Comparison of ENCODE assay signal across 15 cellular contexts in the genomic region with DNA sequence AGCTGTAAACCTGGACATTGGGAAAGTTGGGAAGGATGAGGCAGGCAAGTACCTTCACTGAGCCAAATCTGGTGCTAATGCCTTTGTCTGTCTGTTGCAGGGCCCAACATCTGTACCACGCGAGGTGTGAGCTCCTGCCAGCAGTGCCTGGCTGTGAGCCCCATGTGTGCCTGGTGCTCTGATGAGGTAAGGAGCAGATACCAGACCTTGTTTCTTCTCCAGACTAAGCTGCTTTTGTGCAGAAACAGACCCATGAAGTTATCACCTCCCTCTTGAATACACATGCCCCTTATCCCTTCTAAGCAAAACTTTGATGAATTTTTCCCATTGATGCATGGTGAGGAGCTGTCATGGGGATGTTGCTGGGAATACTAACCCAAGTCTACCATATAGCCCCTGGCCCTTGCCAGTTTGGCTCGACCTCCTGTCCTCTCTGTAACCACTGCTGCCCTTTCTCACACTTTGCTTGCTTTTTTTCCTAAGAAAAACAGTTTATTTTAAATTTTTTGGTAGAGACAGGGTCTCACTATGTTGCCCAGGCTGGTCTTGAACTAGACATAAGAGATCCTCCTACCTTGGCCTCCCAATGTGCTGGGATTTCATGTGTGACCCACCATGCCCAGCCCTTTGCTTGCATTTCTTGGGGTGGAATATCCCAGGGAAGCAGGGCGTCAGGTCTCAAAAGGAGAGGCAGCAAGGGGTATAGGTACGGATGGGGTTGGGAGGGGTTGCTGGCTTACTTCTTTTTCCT. TPM values are rescaled to one million over a fixed set of nuclear protein-coding genes. Genes with fewer than 3 reads are reported as not detected.
DNase-seq lines count a peak whose midpoint lies in the region; ATAC-seq and TF ChIP-seq lines count a peak whose summit lies in the region.
"Had no signal": no experiment of that assay in that cellular context is flagged by ENCODE, and none has a peak within 500 bp of the region (broad histone marks: within the 10 kb centered on the region; RNA-seq: fewer than 3 reads in every experiment).

No MANE protein-coding gene starts in this region.

- H2AFZ ChIP-seq in osteoblast (ENCODE audit: low read length), result no peak overlapping the region

- no peak overlapping the region for H3K4me2 ChIP-seq in osteoblast (ENCODE audit: insufficient read depth, low read length)

- H3K36me3 ChIP-seq in Peyer's patch, result no peaks in the 10 kb centered on the region
- no peaks in the 10 kb centered on the region for H3K36me3 ChIP-seq in esophagus (ENCODE audit: control insufficient read depth in 2 of 2, insufficient read depth in 2 of 2, low read length in 1 of 2)
- no peaks in the 10 kb centered on the region for H3K36me3 ChIP-seq in osteoblast (ENCODE audit: insufficient read depth, low read length)
- no peaks in the 10 kb centered on the region for H3K36me3 ChIP-seq in urinary bladder (ENCODE audit: insufficient read depth)
- no peaks in the 10 kb centered on the region for H3K36me3 ChIP-seq in MG63

- TF ChIP-seq CTCF in Peyer's patch (IDR thresholded peaks at IDR 0.05), result no peak
- TF ChIP-seq CTCF in osteoblast (IDR thresholded peaks at IDR 0.05; ENCODE audit: extremely low read depth, low read depth, low read length), result no peak

- no peak for ATAC-seq in GM21619 (IDR thresholded peaks at IDR 0.05; ENCODE audit: unreplicated experiment)
- no peak for ATAC-seq in GM19467 (IDR thresholded peaks at IDR 0.05; ENCODE audit: unreplicated experiment)

- H4K20me1 ChIP-seq in osteoblast (ENCODE audit: insufficient read depth, low read length), result no peaks in the 10 kb centered on the region

- H3K4me3 ChIP-seq in Peyer's patch (no peak overlapping the region), esophagus (ENCODE audit: low read depth in 1 of 2, low read length in 2 of 2) (no peak overlapping the region), osteoblast (ENCODE audit: insufficient read depth, low read length) (no peak overlapping the region), urinary bladder (ENCODE audit: low read depth, low read length) (no peak overlapping the region), MG63 (no peak overlapping the region)

- no peaks in the 10 kb centered on the region for H3K9me3 ChIP-seq in Peyer's patch
- H3K9me3 ChIP-seq in esophagus (ENCODE audit: control insufficient read depth in 2 of 2, insufficient read depth in 1 of 2, low read depth in 1 of 2, low read length in 1 of 2), result no peaks in the 10 kb centered on the region
- no peaks in the 10 kb centered on the region for H3K9me3 ChIP-seq in osteoblast (ENCODE audit: low read depth, low read length)
- peaks cover 4% of the 10 kb centered on the region; the same call in 1 of the 2 replicates for H3K9me3 ChIP-seq in MG63

- H3K27ac ChIP-seq in Peyer's patch (peak overlapping the region; percentile 25 to 81 (median 58)), esophagus (ENCODE audit: low read depth in 2 of 2, low read length in 1 of 2) (peak overlapping the region; percentile 71 to 85), osteoblast (ENCODE audit: low read depth, low read length) (peak overlapping the region; percentile 65), urinary bladder (ENCODE audit: low read depth) (peak overlapping the region; percentile 89)

- TF ChIP-seq POLR2A in Peyer's patch (IDR thresholded peaks at IDR 0.05), result no peak

- H3K4me1 ChIP-seq in Peyer's patch (peaks cover 0 to 35% (median 10%) of the 10 kb centered on the region in 4 donors), esophagus (ENCODE audit: control insufficient read depth in 2 of 2, insufficient read depth in 2 of 2, low read length in 1 of 2) (peaks cover 0 to 8% of the 10 kb centered on the region in 2 donors), osteoblast (ENCODE audit: insufficient read depth, low read length) (peaks cover 51% of the 10 kb centered on the region), urinary bladder (ENCODE audit: insufficient read depth) (peaks cover 2% of the 10 kb centered on the region)

- peaks cover 3% of the 10 kb centered on the region for H3K79me2 ChIP-seq in osteoblast (ENCODE audit: insufficient read depth, low read length)

- DNase-seq in Peyer's patch (no peak), osteoblast (ENCODE audit: insufficient read length, low spot score, missing footprints) (no peak), MG63 (no peak)
- DNase-seq: activated CD4-positive, alpha-beta T cell treated with anti-CD3 and anti-CD28 coated beads for 48 hours; activated naive CD8-positive, alpha-beta T cell treated with anti-CD3 and anti-CD28 coated beads, Interleukin-2, amount 10 ng/mL, durations not matched to agents 7 days and 5 days; activated T-cell treated with anti-CD3 and anti-CD28 coated beads for 4 hours; CD4-positive, CD25-positive, alpha-beta regulatory T cell; cerebellar nuclear complex; NCI-H2107; NCI-H82 had no signal

- WGBS in esophagus, 2 donors, result 85% methylated on average over 5 of the region's 5 CpGs
- 90% methylated on average over 5 of the region's 5 CpGs for WGBS in urinary bladder

- H3K27me3 ChIP-seq in Peyer's patch (no peaks in the 10 kb centered on the region), esophagus (ENCODE audit: control insufficient read depth in 1 of 2, insufficient read depth in 2 of 2, low read length in 2 of 2) (no peaks in the 10 kb centered on the region), osteoblast (ENCODE audit: insufficient read depth, low read length) (no peaks in the 10 kb centered on the region), MG63 (no peaks in the 10 kb centered on the region)

RNA-seq across cellular contexts. Expression of gene ITGB3, which starts 20.9 kb away (rescaled TPM):
- 10 to 100 TPM in 1 of 4 donors, 1 to 10 TPM in 3; 4.6 to 18.2 (median 6.6) TPM for total RNA-seq in Peyer's patch
- 1 to 10 TPM in 1 of 2 donors, under 1 TPM in 1; 0.71 to 1.0 TPM for polyA plus RNA-seq in esophagus
- total RNA-seq in osteoblast, result 31.5 and 39.8 TPM in 2 replicates
- total RNA-seq in urinary bladder, result 20.2 TPM
- 19.2 TPM for polyA plus RNA-seq in urinary bladder
- total RNA-seq in MG63 (2014; rRNA removed; shearing (Covaris generic); ENCODE audit: low replicate concordance), result 12.1 and 13.6 TPM in 2 replicates
- total RNA-seq: HT-29 had no signal

RNA-seq across cellular contexts. Expression of gene EFCAB13, which starts 49.3 kb away (rescaled TPM):
- 10 to 100 TPM in 2 of 4 donors, 1 to 10 TPM in 2; 5.9 to 39.6 (median 12.9) TPM for total RNA-seq in Peyer's patch
- polyA plus RNA-seq in esophagus, result 1 to 10 TPM in 1 of 2 donors, under 1 TPM in 1; 0.61 to 1.8 TPM
- 5.3 and 6.9 TPM in 2 replicates for total RNA-seq in osteoblast
- 25.0 TPM for total RNA-seq in urinary bladder
- 1.4 TPM for polyA plus RNA-seq in urinary bladder
- 0.05 and 0.30 TPM in 2 replicates for total RNA-seq in MG63 (2014; rRNA removed; shearing (Covaris generic); ENCODE audit: low replicate concordance)
